ENCODE assay signal across 7 cellular contexts in genomic region chr3:122794779-122795673, GRCh38. TPM values are rescaled to one million over a fixed set of nuclear protein-coding genes. Genes with fewer than 3 reads are reported as not detected.
DNase-seq lines count a peak whose midpoint lies in the region; ATAC-seq and TF ChIP-seq lines count a peak whose summit lies in the region.

TSS of gene SLC49A4 (plus strand) at chr3:122795069. CDS start at chr3:122795193, 124 bp downstream.

- TF ChIP-seq CTCF in WERI-Rb-1 (IDR thresholded peaks at IDR 0.05; ENCODE audit: low read depth, low read length) (no peak), colonic mucosa (IDR thresholded peaks at IDR 0.05) (no peak), liver (IDR thresholded peaks at IDR 0.05; ENCODE audit: low read depth, low read length, missing input control) (no peak)

- H3K27me3 ChIP-seq in WERI-Rb-1 (ENCODE audit: insufficient read depth, low read depth, severe bottlenecking) (no peaks in the 10 kb centered on the region), colonic mucosa (no peaks in the 10 kb centered on the region), liver (ENCODE audit: control insufficient read depth in 4 of 4, insufficient read depth in 4 of 4, low read length in 3 of 4) (no peaks in the 10 kb centered on the region)

- ATAC-seq in GM19025 (IDR thresholded peaks at IDR 0.05; ENCODE audit: low read depth, unreplicated experiment) = peak; percentile 72
- peak; percentile 71 for ATAC-seq in HG03175 (IDR thresholded peaks at IDR 0.05; ENCODE audit: unreplicated experiment)

- no peak for TF ChIP-seq RAD21 in liver (IDR thresholded peaks at IDR 0.05)

- peak within 1 kb of the TSS; percentile 71 for H3K4me3 ChIP-seq in WERI-Rb-1 (ENCODE audit: low read depth, low read length)
- peak within 1 kb of the TSS; percentile 90 for H3K4me3 ChIP-seq in colonic mucosa
- peak within 1 kb of the TSS; percentile 79 to 89 (median 87) for H3K4me3 ChIP-seq in liver (ENCODE audit: low read depth in 1 of 3, low read length in 3 of 3)

- H3K27ac ChIP-seq in WERI-Rb-1 = peak within 1 kb of the TSS; percentile 89
- peak within 1 kb of the TSS; percentile 96 for H3K27ac ChIP-seq in colonic mucosa
- H3K27ac ChIP-seq in liver (ENCODE audit: low read depth in 1 of 2, low read length in 2 of 2) = peak within 1 kb of the TSS; percentile 95 to 96

- H3K36me3 ChIP-seq in WERI-Rb-1 (peaks cover 5% of the 10 kb centered on the region; the same call in 1 of the 2 replicates), colonic mucosa (no peaks in the 10 kb centered on the region), liver (ENCODE audit: control insufficient read depth in 4 of 4, insufficient read depth in 3 of 4, low read depth in 1 of 4, low read length in 3 of 4) (no peaks in the 10 kb centered on the region)

- H3K9ac ChIP-seq in colonic mucosa (ENCODE audit: low read depth in 2 of 2, low read length in 2 of 2) (peak within 1 kb of the TSS; percentile 82 to 95), liver (ENCODE audit: low read depth in 1 of 2, low read length in 2 of 2) (peak within 1 kb of the TSS; percentile 87)

- no peaks in the 10 kb centered on the region for H3K9me3 ChIP-seq in WERI-Rb-1 (ENCODE audit: severe bottlenecking)
- H3K9me3 ChIP-seq in colonic mucosa = no peaks in the 10 kb centered on the region
- no peaks in the 10 kb centered on the region for H3K9me3 ChIP-seq in liver (ENCODE audit: control insufficient read depth in 4 of 4, low read length in 3 of 4)

- intact Hi-C loops in colonic mucosa (cut with DNase I) = no loop called here

- WGBS in liver = under 1% methylated on average over 84 of the region's 84 CpGs

- H3K4me1 ChIP-seq in colonic mucosa (no peaks in the 10 kb centered on the region), liver (ENCODE audit: control insufficient read depth in 4 of 4, insufficient read depth in 4 of 4, low read length in 3 of 4) (peaks cover 2 to 27% (median 15%) of the 10 kb centered on the region in 4 donors)

- DNase-seq in WERI-Rb-1 (peak; percentile 86), colonic mucosa (peak; percentile 77), middle frontal gyrus (ENCODE audit: extremely low spot score, low spot score) (no peak)
- peak; percentile 43 to 68 for DNase-seq in stimulated activated CD4-positive, alpha-beta T cell treated with anti-CD3 and anti-CD28 coated beads, Interleukin-4, amount 100 ng/mL, for 48 hours (ENCODE audit: low read depth in 2 of 2)

TF ChIP-seq in liver, 16 proteins besides CTCF, POLR2A, EP300 and RAD21:
- TF ChIP-seq GABPA (IDR thresholded peaks at IDR 0.05 in 1 of 2, conservative IDR thresholded peaks at IDR 0.05 in 1 of 2) = no peak
- TF ChIP-seq YY1 (IDR thresholded peaks at IDR 0.05) = peak; percentile 22
- TF ChIP-seq ZBTB33 (IDR thresholded peaks at IDR 0.05) = no peak
- TF ChIP-seq FOXA1 (IDR thresholded peaks at IDR 0.05) = no peak
- peak; percentile 18 to 68 for TF ChIP-seq RXRA (IDR thresholded peaks at IDR 0.05)
TF ChIP-seq in liver: peak in this region for 2.

RNA-seq across cellular contexts. Expression of gene SLC49A4, which starts in this region (rescaled TPM):
- total RNA-seq in colonic mucosa (10 to 100 TPM; 13.7 to 21.3 TPM), liver (10 to 100 TPM in 1 of 2 donors, 1 to 10 TPM in 1; 7.7 to 11.1 TPM)
- polyA plus RNA-seq in liver = 1 to 10 TPM; 3.3 to 5.0 TPM
